In genomic region chr9:100598641-100599145, GRCh38 we compare ENCODE assay signal across 8 cellular contexts. TPM values are rescaled to one million over a fixed set of nuclear protein-coding genes. Genes with fewer than 3 reads are reported as not detected.
DNase-seq lines count a peak whose midpoint lies in the region; ATAC-seq and TF ChIP-seq lines count a peak whose summit lies in the region.

No MANE protein-coding gene starts in this region.

- H3K4me3 ChIP-seq in BE2C (ENCODE audit: low read depth, low read length) (peak overlapping the region; percentile 67), lower lobe of right lung (peak overlapping the region; percentile 56)

- H3K27me3 ChIP-seq in BE2C (no peaks in the 10 kb centered on the region), lower lobe of right lung (ENCODE audit: low read depth) (no peaks in the 10 kb centered on the region)

- DNase-seq in BE2C: peak; percentile 86
- DNase-seq in GM19238 (ENCODE audit: insufficient read length, low spot score): peak; percentile 40
- peak; percentile 93 for DNase-seq in NCI-H510A treated with DMSO at 0.1 percent for 48 hours (lab: John Stamatoyannopoulos, UW)
- DNase-seq in activated CD4-positive, alpha-beta T cell treated with anti-CD3 and anti-CD28 coated beads, Interleukin-2, amount 50 U/mL, for 48 hours: peak; percentile 81 to 85
- DNase-seq in ecto neural progenitor cell (ENCODE audit: low spot score): peak; percentile 94
- DNase-seq in lower lobe of right lung: peak; percentile 93
- DNase-seq in stimulated activated CD4-positive, alpha-beta T cell treated with anti-CD3 and anti-CD28 coated beads, TNF-alpha, amount 100 ng/mL, for 24 hours (ENCODE audit: low read depth in 3 of 3): peak; percentile 54 to 83 (median 58)

- no peak for TF ChIP-seq CTCF in BE2C (IDR thresholded peaks at IDR 0.05; ENCODE audit: low read depth, low read length)
- TF ChIP-seq CTCF in lower lobe of right lung (IDR thresholded peaks at IDR 0.05): no peak

- H3K9me3 ChIP-seq in BE2C (no peaks in the 10 kb centered on the region), lower lobe of right lung (no peaks in the 10 kb centered on the region)

- peak overlapping the region; percentile 60 for H3K27ac ChIP-seq in lower lobe of right lung

- H3K36me3 ChIP-seq in BE2C (no peaks in the 10 kb centered on the region), lower lobe of right lung (no peaks in the 10 kb centered on the region)

- H3K4me1 ChIP-seq in BE2C: peaks cover 10% of the 10 kb centered on the region
- peaks cover 10% of the 10 kb centered on the region for H3K4me1 ChIP-seq in lower lobe of right lung

- ATAC-seq in HG03378 (IDR thresholded peaks at IDR 0.05; ENCODE audit: unreplicated experiment) (peak; percentile 71), lower lobe of right lung (peak; percentile 93 to 94)

- intact Hi-C loops in lower lobe of right lung (cut with DNase I): no loop called here

RNA-seq across cellular contexts. Expression of gene CAVIN4, which starts 20.8 kb away (rescaled TPM):
- 1.7 TPM for polyA plus RNA-seq in BE2C (2012; ENCODE audit: insufficient read depth, insufficient read length, low read depth)
- 1.7 TPM for total RNA-seq in lower lobe of right lung

Comparison
In these comparisons a context has a peak if more than half of its experiments do, and no peak if none do; other contexts are left out.
1. Peak in every context shown above with its lines: DNase-seq, ATAC-seq, H3K4me3 ChIP-seq and H3K27ac ChIP-seq.
2. DNase-seq: peak in every context shown above with its lines; median percentile 94 in ecto neural progenitor cell; 93 in NCI-H510A treated with DMSO at 0.1 percent for 48 hours; 93 in lower lobe of right lung; 86 in BE2C; 83 in activated CD4-positive, alpha-beta T cell treated with anti-CD3 and anti-CD28 coated beads, Interleukin-2, amount 50 U/mL, for 48 hours; 58 in stimulated activated CD4-positive, alpha-beta T cell treated with anti-CD3 and anti-CD28 coated beads, TNF-alpha, amount 100 ng/mL, for 24 hours; 40 in GM19238.